24 cellular contexts compared by ENCODE assay signal in genomic region chr1:244395965-244396364, GRCh38. TPM values are rescaled to one million over a fixed set of nuclear protein-coding genes. Genes with fewer than 3 reads are reported as not detected.
DNase-seq lines count a peak whose midpoint lies in the region; ATAC-seq and TF ChIP-seq lines count a peak whose summit lies in the region.
"Had no signal": no experiment of that assay in that cellular context is flagged by ENCODE, and none has a peak within 500 bp of the region (broad histone marks: within the 10 kb centered on the region; RNA-seq: fewer than 3 reads in every experiment).

No MANE protein-coding gene starts in this region.

- POLR2A ChIA-PET in MCF 10A (lab: Yijun Ruan, JAX) = interaction anchor here (0.7 to 2.0 kb wide), 5 partner anchors 12 to 439 kb away, joined by 3 to 6 read pairs (median 4); a partner anchor contains a TSS
- POLR2A ChIA-PET in GM10248 (lab: Yijun Ruan, JAX) = no interaction called here

- H3K4me1 Mint-ChIP-seq in MCF 10A (ENCODE audit: insufficient read depth, unreplicated experiment) = peaks cover 23% of the 10 kb centered on the region
- H3K4me1 Mint-ChIP-seq in activated naive CD8-positive, alpha-beta T cell (ENCODE audit: low read depth) = peaks cover 9% of the 10 kb centered on the region
- H3K4me1 Mint-ChIP-seq: nephron had no signal

- H3K27me3 ChIP-seq in breast epithelium = no peaks in the 10 kb centered on the region
- H3K27me3 ChIP-seq in lower lobe of right lung (ENCODE audit: low read depth) = no peaks in the 10 kb centered on the region
- no peaks in the 10 kb centered on the region for H3K27me3 ChIP-seq in upper lobe of left lung
- H3K27me3 ChIP-seq: heart left ventricle, stomach had no signal

- no peak overlapping the region for H3K4me3 Mint-ChIP-seq in MCF 10A (ENCODE audit: unreplicated experiment)
- no peak overlapping the region for H3K4me3 Mint-ChIP-seq in activated naive CD8-positive, alpha-beta T cell
- H3K4me3 Mint-ChIP-seq: central memory CD8-positive, alpha-beta T cell; immature natural killer cell; nephron had no signal

- H3K9me3 Mint-ChIP-seq in MCF 10A (ENCODE audit: unreplicated experiment) = peaks cover 2% of the 10 kb centered on the region
- H3K9me3 Mint-ChIP-seq in activated naive CD8-positive, alpha-beta T cell (ENCODE audit: low read depth) = peaks cover 9% of the 10 kb centered on the region

- H3K36me3 Mint-ChIP-seq in MCF 10A (ENCODE audit: insufficient read depth, unreplicated experiment) = peaks cover 48% of the 10 kb centered on the region
- H3K36me3 Mint-ChIP-seq in activated naive CD8-positive, alpha-beta T cell = peaks cover 5% of the 10 kb centered on the region

- no peak for TF ChIP-seq POLR2A in breast epithelium (IDR thresholded peaks at IDR 0.05)
- no peak for TF ChIP-seq POLR2A in upper lobe of left lung (IDR thresholded peaks at IDR 0.05)

- H3K9me3 ChIP-seq in breast epithelium (peaks cover 6 to 8% of the 10 kb centered on the region in 2 donors), lower lobe of right lung (peaks cover 5% of the 10 kb centered on the region), upper lobe of left lung (peaks cover 0 to 3% (median 1%) of the 10 kb centered on the region in 4 donors)

- H3K27ac ChIP-seq in breast epithelium (no peak overlapping the region), lower lobe of right lung (no peak overlapping the region), upper lobe of left lung (no peak overlapping the region)
- H3K27ac ChIP-seq: C4-2B, GM23248, heart left ventricle, stomach had no signal

- H3K27ac Mint-ChIP-seq in MCF 10A (ENCODE audit: low read depth, unreplicated experiment) = no peak overlapping the region
- peak overlapping the region; percentile 36 for H3K27ac Mint-ChIP-seq in activated naive CD8-positive, alpha-beta T cell
- H3K27ac Mint-ChIP-seq: nephron had no signal

- intact Hi-C loops in MCF 10A (cut with micrococcal nuclease) = no loop called here
- intact Hi-C loops in breast epithelium (cut with DNase I; ENCODE audit: low total_unique reads) = no loop called here
- intact Hi-C loops in lower lobe of right lung (cut with DNase I) = no loop called here

- H3K4me3 ChIP-seq in breast epithelium (no peak overlapping the region), lower lobe of right lung (no peak overlapping the region), upper lobe of left lung (no peak overlapping the region)
- H3K4me3 ChIP-seq: GM23248, heart left ventricle, stomach had no signal

- BruUV-seq in MCF 10A (replicated peaks; lab: Mats Ljungman, UMichigan) = no TSS peak

- ATAC-seq in lower lobe of right lung = peak; percentile 9 to 16
- peak; percentile 21 to 52 for ATAC-seq in upper lobe of left lung (ENCODE audit: low FRiP score in 2 of 2)
- ATAC-seq in GM18502 (IDR thresholded peaks at IDR 0.05; ENCODE audit: poor library complexity, unreplicated experiment) = no peak

- CTCF ChIA-PET in MCF 10A (lab: Yijun Ruan, JAX) = interaction anchor here (0.6 kb wide), 1 partner anchor 382 kb away, joined by 3 read pairs; no protein-coding TSS in a partner anchor
- CTCF ChIA-PET in GM10248 (lab: Yijun Ruan, JAX) = interaction anchor here (1.1 to 2.0 kb wide), 2 partner anchors 14 to 16 kb away, joined by 3 to 5 read pairs; no protein-coding TSS in a partner anchor

- H3K36me3 ChIP-seq in breast epithelium (no peaks in the 10 kb centered on the region), lower lobe of right lung (no peaks in the 10 kb centered on the region), upper lobe of left lung (no peaks in the 10 kb centered on the region)

- TF ChIP-seq EP300 in upper lobe of left lung (IDR thresholded peaks at IDR 0.05) = no peak

- no peaks in the 10 kb centered on the region for H3K4me1 ChIP-seq in breast epithelium
- H3K4me1 ChIP-seq in lower lobe of right lung = no peaks in the 10 kb centered on the region
- H3K4me1 ChIP-seq in upper lobe of left lung = no peaks in the 10 kb centered on the region
- H3K4me1 ChIP-seq: heart left ventricle, stomach had no signal

- no peak for TF ChIP-seq CTCF in MCF 10A (IDR thresholded peaks at IDR 0.05; ENCODE audit: unreplicated experiment)
- no peak for TF ChIP-seq CTCF in breast epithelium (IDR thresholded peaks at IDR 0.05)
- TF ChIP-seq CTCF in lower lobe of right lung (IDR thresholded peaks at IDR 0.05) = no peak
- no peak for TF ChIP-seq CTCF in upper lobe of left lung (IDR thresholded peaks at IDR 0.05)
- TF ChIP-seq CTCF in GM10248 (IDR thresholded peaks at IDR 0.05; ENCODE audit: control extremely low read depth, extremely low read depth, low read depth, missing control alignments) = no peak

- peak; percentile 67 for DNase-seq in MCF 10A (ENCODE audit: unreplicated experiment)
- no peak for DNase-seq in breast epithelium (ENCODE audit: low spot score in 2 of 2)
- no peak for DNase-seq in lower lobe of right lung
- DNase-seq in upper lobe of left lung = no peak
- no peak for DNase-seq in DMS153 (lab: John Stamatoyannopoulos, UW)
- DNase-seq in GM10248 (ENCODE audit: extremely low spot score) = no peak
- DNase-seq: ACHN; DMS79; effector memory CD4-positive, alpha-beta T cell; heart left ventricle; immature natural killer cell; KG1; NCI-H1105; NCI-H2107; SHP77 treated with DMSO at 0.1 percent for 48 hours; stimulated activated CD4-positive, alpha-beta T cell treated with anti-CD3 and anti-CD28 coated beads, Interleukin-15, amount 100 ng/mL, for 24 hours; stomach; T-helper 2 cell had no signal

- H3K27me3 Mint-ChIP-seq in MCF 10A (ENCODE audit: insufficient read depth, unreplicated experiment) = no peaks in the 10 kb centered on the region
- H3K27me3 Mint-ChIP-seq in activated naive CD8-positive, alpha-beta T cell = no peaks in the 10 kb centered on the region
- H3K27me3 Mint-ChIP-seq: central memory CD8-positive, alpha-beta T cell had no signal

- 85 to 93% methylated on average over 4 to 5 of the region's 5 CpGs for WGBS in upper lobe of left lung, 2 donors

RNA-seq across cellular contexts. Expression of gene ADSS2, which starts 55.7 kb away (rescaled TPM):
- total RNA-seq in MCF 10A (2022) = 72.8 and 87.5 TPM in 2 replicates
- total RNA-seq in breast epithelium = 10 to 100 TPM; 26.9 to 66.6 (median 52.8) TPM
- total RNA-seq in lower lobe of right lung = 38.5 TPM
- total RNA-seq in upper lobe of left lung = 10 to 100 TPM; 26.3 to 70.0 (median 40.4) TPM
